In the genomic region with DNA sequence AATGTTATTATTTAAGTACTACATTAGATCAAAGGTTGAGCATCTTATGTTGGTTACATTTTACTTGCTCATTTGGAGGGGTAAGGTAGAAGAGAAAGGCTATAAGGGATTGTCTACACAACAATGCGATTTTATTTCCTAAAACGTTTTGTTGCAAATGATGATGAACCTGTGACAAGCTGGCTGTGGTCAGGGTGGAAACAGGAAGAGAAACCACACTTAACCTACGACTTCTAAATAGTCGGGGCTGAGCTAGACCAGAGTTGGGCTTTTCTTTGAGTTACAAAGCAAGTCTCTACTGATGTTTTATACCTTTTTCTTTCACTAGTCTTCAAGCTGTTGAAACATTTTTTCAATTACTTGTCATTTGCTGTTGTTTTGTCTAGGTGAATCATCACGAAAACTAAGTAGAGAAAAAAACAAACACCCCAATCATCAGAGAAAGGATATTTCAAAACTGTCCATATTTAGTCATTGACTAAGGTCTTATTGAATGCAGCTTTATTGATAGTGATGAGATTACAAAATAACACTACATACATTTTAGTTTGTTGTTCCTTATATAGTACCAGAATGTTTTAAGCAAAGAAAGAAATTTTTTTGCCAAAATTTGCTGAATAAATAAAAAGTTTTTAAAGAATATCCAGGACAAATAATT, we compare ENCODE assay signal across 8 cellular contexts. TPM values are rescaled to one million over a fixed set of nuclear protein-coding genes. Genes with fewer than 3 reads are reported as not detected.
A peak's percentile ranks its signal among the peaks of the same experiment; 100 is the strongest.
DNase-seq lines count a peak whose midpoint lies in the region; ATAC-seq and TF ChIP-seq lines count a peak whose summit lies in the region.

No MANE protein-coding gene starts in this region.

- H2BK5ac ChIP-seq in trophoblast cell (ENCODE audit: low read depth, low read length, poor library complexity), result no peak overlapping the region

- H3K4me2 ChIP-seq in trophoblast cell (ENCODE audit: low read length), result no peak overlapping the region

- no peaks in the 10 kb centered on the region for H3K36me3 Mint-ChIP-seq in chondrocyte (ENCODE audit: low read depth)

- H2BK12ac ChIP-seq in trophoblast cell (ENCODE audit: low read length), result no peak overlapping the region

- H3K4me3 ChIP-seq in trophoblast cell (ENCODE audit: low read depth, low read length), result no peak overlapping the region

- H3K23ac ChIP-seq in trophoblast cell (ENCODE audit: low read length), result no peak overlapping the region

- DNase-seq in SKM-1 (lab: John Stamatoyannopoulos, UW; ENCODE audit: unreplicated experiment) (peak; percentile 68), germinal center (ENCODE audit: low spot score) (peak; percentile 42), trophoblast cell (no peak), NCI-H1105 (lab: John Stamatoyannopoulos, UW) (no peak), C1 segment of cervical spinal cord (lab: John Stamatoyannopoulos, UW) (no peak), chondrocyte (ENCODE audit: low spot score) (no peak)

- peaks cover 1% of the 10 kb centered on the region for H3K79me1 ChIP-seq in trophoblast cell (ENCODE audit: low read length)

- H3K4me1 ChIP-seq in trophoblast cell (ENCODE audit: control insufficient read depth in 1 of 2, insufficient read depth in 2 of 2, low read length in 2 of 2), result peaks cover 0 to 6% of the 10 kb centered on the region in 2 experiments

- no peak overlapping the region for H4K8ac ChIP-seq in trophoblast cell (ENCODE audit: low read depth, low read length)

- H3K36me3 ChIP-seq in trophoblast cell (ENCODE audit: control insufficient read depth in 1 of 2, insufficient read depth in 2 of 2, low read length in 2 of 2), result no peaks in the 10 kb centered on the region

- H3K4ac ChIP-seq in trophoblast cell (ENCODE audit: low read depth, low read length), result no peak overlapping the region

- H3K9me3 Mint-ChIP-seq in chondrocyte (ENCODE audit: low read depth), result no peaks in the 10 kb centered on the region

- no peak overlapping the region for H4K91ac ChIP-seq in trophoblast cell (ENCODE audit: low read depth, low read length)

- no peak overlapping the region for H2AK5ac ChIP-seq in trophoblast cell (ENCODE audit: low read length)

- H3K18ac ChIP-seq in trophoblast cell (ENCODE audit: low read length), result no peak overlapping the region

- H4K12ac ChIP-seq in trophoblast cell (ENCODE audit: low read depth, low read length), result no peak overlapping the region

- no peak overlapping the region for H3K4me3 Mint-ChIP-seq in chondrocyte (ENCODE audit: unreplicated experiment)

- no CpG with 5 or more reads among the region's 5 CpGs for WGBS in trophoblast cell (ENCODE audit: extremely low coverage, insufficient coverage, insufficient read length)

- H3K9me3 ChIP-seq in trophoblast cell (ENCODE audit: insufficient read depth, low read depth, low read length), result peaks cover 1% of the 10 kb centered on the region

- ATAC-seq in GM19328 (IDR thresholded peaks at IDR 0.05; ENCODE audit: unreplicated experiment) (peak; percentile 66), HG03060 (IDR thresholded peaks at IDR 0.05; ENCODE audit: low read depth, unreplicated experiment) (peak; percentile 38)

- no peak overlapping the region for H3K14ac ChIP-seq in trophoblast cell (ENCODE audit: low read length)

- H3K79me2 ChIP-seq in trophoblast cell (ENCODE audit: control insufficient read depth, insufficient read depth, low read length, poor library complexity), result no peaks in the 10 kb centered on the region

- no peak overlapping the region for H3K27ac Mint-ChIP-seq in chondrocyte (ENCODE audit: unreplicated experiment)

- TF ChIP-seq CTCF in chondrocyte (IDR thresholded peaks at IDR 0.05), result no peak

- no peak overlapping the region for H2BK120ac ChIP-seq in trophoblast cell (ENCODE audit: insufficient read depth, low read length, poor library complexity)

- H3K27ac ChIP-seq in trophoblast cell (ENCODE audit: low read depth, low read length), result no peak overlapping the region

- no peak overlapping the region for H2AFZ ChIP-seq in trophoblast cell (ENCODE audit: insufficient read depth, low read length, poor library complexity)

- no peaks in the 10 kb centered on the region for H3K27me3 ChIP-seq in trophoblast cell (ENCODE audit: insufficient read depth, low read length)

- no peaks in the 10 kb centered on the region for H3K27me3 Mint-ChIP-seq in chondrocyte (ENCODE audit: low read depth)

- H3K4me1 Mint-ChIP-seq in chondrocyte (ENCODE audit: low read depth), result peaks cover 28% of the 10 kb centered on the region

- no peak overlapping the region for H3K9ac ChIP-seq in trophoblast cell (ENCODE audit: low read length)

RNA-seq across cellular contexts. Expression of a gene that starts 18.0 kb away (rescaled TPM):
- 0.55 and 0.58 TPM in 2 replicates for polyA plus RNA-seq in trophoblast cell (2013)
- total RNA-seq in chondrocyte, result 0.44 to 1.3 TPM (median 0.55 TPM) in 3 replicates

Comparison
In these comparisons a context has a peak if more than half of its experiments do, and no peak if none do; other contexts are left out.
1. DNase-seq: peak in SKM-1 (single experiment) and germinal center (single experiment); none in trophoblast cell (0 of 2), NCI-H1105 (single experiment), C1 segment of cervical spinal cord (0 of 14) and chondrocyte (single experiment).